ENCODE assay signal across 17 cellular contexts in the genomic region with DNA sequence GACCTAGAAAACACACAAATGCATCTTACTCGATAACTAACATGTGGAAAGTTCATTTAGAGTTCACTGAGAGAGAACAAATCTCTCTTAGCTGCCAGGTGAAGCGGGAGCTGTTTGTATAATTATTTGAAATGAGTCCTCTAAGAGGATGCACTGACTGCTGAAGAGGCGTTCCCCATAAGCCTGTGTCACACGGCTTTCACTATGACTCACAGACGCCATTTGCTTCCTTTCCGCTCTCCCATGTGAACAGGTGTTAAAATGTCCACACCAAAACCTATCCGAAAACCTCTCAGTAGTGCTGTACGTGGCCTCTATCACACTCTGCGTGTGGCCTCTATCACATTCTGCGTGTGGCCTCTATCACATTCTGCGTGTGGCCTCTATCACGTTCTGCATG.
"Had no signal": no experiment of that assay in that cellular context is flagged by ENCODE, and none has a peak within 500 bp of the region (broad histone marks: within the 10 kb centered on the region; RNA-seq: fewer than 3 reads in every experiment).

No MANE protein-coding gene starts in this region.

- H3K4me3 ChIP-seq: body of pancreas, gastroesophageal sphincter, heart right ventricle, lung, sigmoid colon, upper lobe of left lung had no signal

- H2AFZ ChIP-seq: parathyroid adenoma had no signal

- DNase-seq: activated CD8-positive, alpha-beta memory T cell treated with anti-CD3 and anti-CD28 coated beads, Interleukin-2, amount 50 U/mL, for 48 hours; activated naive CD8-positive, alpha-beta T cell treated with anti-CD3 and anti-CD28 coated beads for 36 hours; amygdala; body of pancreas; caudate nucleus; heart right ventricle; left colon; midbrain; sigmoid colon; stimulated activated CD4-positive, alpha-beta T cell treated with anti-CD3 and anti-CD28 coated beads, Interleukin-1b, Interleukin-23, amount 100 ng/mL, for 48 hours; stimulated activated naive CD8-positive, alpha-beta T cell treated with anti-CD3 and anti-CD28 coated beads, Interleukin-15, amount 100 ng/mL, for 72 hours; T1000 had no signal

- H3K36me3 ChIP-seq: gastroesophageal sphincter, heart right ventricle, sigmoid colon, upper lobe of left lung had no signal

- H3K9ac ChIP-seq: parathyroid adenoma had no signal

- H3K4me1 ChIP-seq: body of pancreas, gastroesophageal sphincter, parathyroid adenoma, upper lobe of left lung had no signal

- ATAC-seq: activated CD4-positive, CD25-positive, alpha-beta regulatory T cell treated with anti-CD3 and anti-CD28 coated beads, Interleukin-2, amount 50 U/mL, for 24 hours; body of pancreas; gastroesophageal sphincter; heart right ventricle; left colon; stimulated activated naive CD8-positive, alpha-beta T cell treated with anti-CD3 and anti-CD28 coated beads, Interleukin-15, amount 100 ng/mL, for 72 hours had no signal

- H3K9me3 ChIP-seq: body of pancreas, sigmoid colon, upper lobe of left lung had no signal

- H3K79me2 ChIP-seq: parathyroid adenoma had no signal

- H3K27me3 ChIP-seq: upper lobe of left lung had no signal

- H3K27ac ChIP-seq: body of pancreas, gastroesophageal sphincter, heart right ventricle, parathyroid adenoma, sigmoid colon, upper lobe of left lung had no signal
